In the genomic region with DNA sequence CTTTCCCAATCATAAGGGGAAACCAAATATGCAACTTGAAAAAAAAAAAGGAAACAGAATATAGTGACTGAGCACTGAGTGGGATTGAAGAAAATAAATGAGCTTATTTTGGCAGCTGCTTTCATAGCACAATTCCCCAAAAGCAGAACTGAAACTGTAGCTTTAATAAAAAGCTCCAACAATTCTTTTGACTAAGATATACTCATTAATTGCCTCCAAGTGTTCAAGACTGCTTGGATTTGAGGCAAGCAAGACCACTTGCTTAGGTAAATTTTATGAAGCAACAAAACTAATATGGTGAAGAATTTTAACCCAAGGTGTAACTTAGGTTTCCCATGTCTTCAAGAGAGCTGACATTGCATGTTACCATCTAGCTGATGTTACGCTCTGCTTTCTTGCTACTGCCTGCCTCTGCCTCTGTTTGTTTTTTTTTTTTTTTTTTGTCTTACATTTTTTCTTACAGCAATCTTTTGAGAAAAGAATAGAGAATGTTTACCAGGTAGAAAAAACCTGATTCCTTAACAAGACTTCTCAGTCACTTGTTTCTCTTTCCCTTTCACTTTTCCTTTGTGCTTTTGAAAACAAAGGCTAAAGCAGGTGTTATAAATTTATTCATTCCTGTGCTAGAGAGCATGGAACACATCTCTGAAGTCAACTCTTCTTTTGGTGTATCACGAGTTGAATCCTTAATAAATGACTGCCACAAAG, we compare ENCODE assay signal across 1 cellular context.
TF ChIP-seq lines count a peak whose summit lies in the region.

No MANE protein-coding gene starts in this region.

TF ChIP-seq in GM12878, 131 proteins besides CTCF, POLR2A, EP300 and RAD21 (continued from another document and continues in another):
- TF ChIP-seq, protein P1, sequence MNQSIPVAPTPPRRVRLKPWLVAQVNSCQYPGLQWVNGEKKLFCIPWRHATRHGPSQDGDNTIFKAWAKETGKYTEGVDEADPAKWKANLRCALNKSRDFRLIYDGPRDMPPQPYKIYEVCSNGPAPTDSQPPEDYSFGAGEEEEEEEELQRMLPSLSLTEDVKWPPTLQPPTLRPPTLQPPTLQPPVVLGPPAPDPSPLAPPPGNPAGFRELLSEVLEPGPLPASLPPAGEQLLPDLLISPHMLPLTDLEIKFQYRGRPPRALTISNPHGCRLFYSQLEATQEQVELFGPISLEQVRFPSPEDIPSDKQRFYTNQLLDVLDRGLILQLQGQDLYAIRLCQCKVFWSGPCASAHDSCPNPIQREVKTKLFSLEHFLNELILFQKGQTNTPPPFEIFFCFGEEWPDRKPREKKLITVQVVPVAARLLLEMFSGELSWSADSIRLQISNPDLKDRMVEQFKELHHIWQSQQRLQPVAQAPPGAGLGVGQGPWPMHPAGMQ (IDR thresholded peaks at IDR 0.05; ENCODE audit: borderline replicate concordance), result no peak
- TF ChIP-seq NFYA (IDR thresholded peaks at IDR 0.05; ENCODE audit: borderline replicate concordance, low read depth, low read length) (no peak), ASH2L (IDR thresholded peaks at IDR 0.05; ENCODE audit: borderline replicate concordance, low read depth) (no peak), ETV6 (conservative IDR thresholded peaks at IDR 0.05 in 1 of 2, IDR thresholded peaks at IDR 0.05 in 1 of 2; ENCODE audit: borderline replicate concordance in 1 of 2, low read depth in 1 of 2) (peak in 1 of 2 experiments; percentile 49; a peak in 1 of 4 replicates), TCF12 (IDR thresholded peaks at IDR 0.05; ENCODE audit: low read depth, low read length) (peak; percentile 65; the same call in 1 of the 2 replicates), EGR1 (IDR thresholded peaks at IDR 0.05; ENCODE audit: borderline replicate concordance in 1 of 2, low read depth in 2 of 2, low read length in 2 of 2) (no peak), ZNF274 (IDR thresholded peaks at IDR 0.05; ENCODE audit: insufficient read depth, insufficient read length) (no peak), SMAD5 (IDR thresholded peaks at IDR 0.05; ENCODE audit: low read depth) (no peak), HCFC1 (IDR thresholded peaks at IDR 0.05; ENCODE audit: low read length) (no peak), DPF2 (IDR thresholded peaks at IDR 0.05) (peak; percentile 96), SMC3 (IDR thresholded peaks at IDR 0.05; ENCODE audit: borderline replicate concordance, low read length) (no peak), SMAD1 (IDR thresholded peaks at IDR 0.05; ENCODE audit: low read depth, partially characterized antibody) (no peak), IKZF2 (IDR thresholded peaks at IDR 0.05) (peak; percentile 92 to 95), FOXK2 (IDR thresholded peaks at IDR 0.05) (no peak), ATF7 (IDR thresholded peaks at IDR 0.05; ENCODE audit: low read depth) (peak; percentile 74), BACH1 (IDR thresholded peaks at IDR 0.05; ENCODE audit: borderline replicate concordance) (peak; percentile 77; the same call in 1 of the 2 replicates), RUNX3 (IDR thresholded peaks at IDR 0.05; ENCODE audit: low read length) (peak; percentile 74), SREBF2 (IDR thresholded peaks at IDR 0.05; ENCODE audit: low read length) (no peak), CREB1 (IDR thresholded peaks at IDR 0.05; ENCODE audit: low read depth) (0 out of 2 replicates have a peak, but pooled peaks have one; percentile 11), TCF3 (IDR thresholded peaks at IDR 0.05; ENCODE audit: borderline replicate concordance, insufficient read depth, low read depth, low read length) (no peak), CHD4 (IDR thresholded peaks at IDR 0.05) (no peak), SMARCA5 (IDR thresholded peaks at IDR 0.05) (no peak), SUZ12 (IDR thresholded peaks at IDR 0.05; ENCODE audit: unreplicated experiment) (no peak), SP1 (IDR thresholded peaks at IDR 0.05; ENCODE audit: low read depth, low read length) (peak; percentile 20), ZBED1 (IDR thresholded peaks at IDR 0.05; ENCODE audit: borderline replicate concordance) (peak; percentile 73; the same call in 1 of the 2 replicates), TCF7 (IDR thresholded peaks at IDR 0.05; ENCODE audit: borderline replicate concordance) (no peak), HDAC2 (IDR thresholded peaks at IDR 0.05) (no peak), SREBF1 (IDR thresholded peaks at IDR 0.05; ENCODE audit: low read length) (no peak)
- TF ChIP-seq, protein P2, sequence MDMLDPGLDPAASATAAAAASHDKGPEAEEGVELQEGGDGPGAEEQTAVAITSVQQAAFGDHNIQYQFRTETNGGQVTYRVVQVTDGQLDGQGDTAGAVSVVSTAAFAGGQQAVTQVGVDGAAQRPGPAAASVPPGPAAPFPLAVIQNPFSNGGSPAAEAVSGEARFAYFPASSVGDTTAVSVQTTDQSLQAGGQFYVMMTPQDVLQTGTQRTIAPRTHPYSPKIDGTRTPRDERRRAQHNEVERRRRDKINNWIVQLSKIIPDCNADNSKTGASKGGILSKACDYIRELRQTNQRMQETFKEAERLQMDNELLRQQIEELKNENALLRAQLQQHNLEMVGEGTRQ (IDR thresholded peaks at IDR 0.05; ENCODE audit: borderline replicate concordance, low read depth, low read length), result no peak
- TF ChIP-seq, protein P3, sequence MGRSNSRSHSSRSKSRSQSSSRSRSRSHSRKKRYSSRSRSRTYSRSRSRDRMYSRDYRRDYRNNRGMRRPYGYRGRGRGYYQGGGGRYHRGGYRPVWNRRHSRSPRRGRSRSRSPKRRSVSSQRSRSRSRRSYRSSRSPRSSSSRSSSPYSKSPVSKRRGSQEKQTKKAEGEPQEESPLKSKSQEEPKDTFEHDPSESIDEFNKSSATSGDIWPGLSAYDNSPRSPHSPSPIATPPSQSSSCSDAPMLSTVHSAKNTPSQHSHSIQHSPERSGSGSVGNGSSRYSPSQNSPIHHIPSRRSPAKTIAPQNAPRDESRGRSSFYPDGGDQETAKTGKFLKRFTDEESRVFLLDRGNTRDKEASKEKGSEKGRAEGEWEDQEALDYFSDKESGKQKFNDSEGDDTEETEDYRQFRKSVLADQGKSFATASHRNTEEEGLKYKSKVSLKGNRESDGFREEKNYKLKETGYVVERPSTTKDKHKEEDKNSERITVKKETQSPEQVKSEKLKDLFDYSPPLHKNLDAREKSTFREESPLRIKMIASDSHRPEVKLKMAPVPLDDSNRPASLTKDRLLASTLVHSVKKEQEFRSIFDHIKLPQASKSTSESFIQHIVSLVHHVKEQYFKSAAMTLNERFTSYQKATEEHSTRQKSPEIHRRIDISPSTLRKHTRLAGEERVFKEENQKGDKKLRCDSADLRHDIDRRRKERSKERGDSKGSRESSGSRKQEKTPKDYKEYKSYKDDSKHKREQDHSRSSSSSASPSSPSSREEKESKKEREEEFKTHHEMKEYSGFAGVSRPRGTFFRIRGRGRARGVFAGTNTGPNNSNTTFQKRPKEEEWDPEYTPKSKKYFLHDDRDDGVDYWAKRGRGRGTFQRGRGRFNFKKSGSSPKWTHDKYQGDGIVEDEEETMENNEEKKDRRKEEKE (IDR thresholded peaks at IDR 0.05), result no peak
- TF ChIP-seq, protein P4, sequence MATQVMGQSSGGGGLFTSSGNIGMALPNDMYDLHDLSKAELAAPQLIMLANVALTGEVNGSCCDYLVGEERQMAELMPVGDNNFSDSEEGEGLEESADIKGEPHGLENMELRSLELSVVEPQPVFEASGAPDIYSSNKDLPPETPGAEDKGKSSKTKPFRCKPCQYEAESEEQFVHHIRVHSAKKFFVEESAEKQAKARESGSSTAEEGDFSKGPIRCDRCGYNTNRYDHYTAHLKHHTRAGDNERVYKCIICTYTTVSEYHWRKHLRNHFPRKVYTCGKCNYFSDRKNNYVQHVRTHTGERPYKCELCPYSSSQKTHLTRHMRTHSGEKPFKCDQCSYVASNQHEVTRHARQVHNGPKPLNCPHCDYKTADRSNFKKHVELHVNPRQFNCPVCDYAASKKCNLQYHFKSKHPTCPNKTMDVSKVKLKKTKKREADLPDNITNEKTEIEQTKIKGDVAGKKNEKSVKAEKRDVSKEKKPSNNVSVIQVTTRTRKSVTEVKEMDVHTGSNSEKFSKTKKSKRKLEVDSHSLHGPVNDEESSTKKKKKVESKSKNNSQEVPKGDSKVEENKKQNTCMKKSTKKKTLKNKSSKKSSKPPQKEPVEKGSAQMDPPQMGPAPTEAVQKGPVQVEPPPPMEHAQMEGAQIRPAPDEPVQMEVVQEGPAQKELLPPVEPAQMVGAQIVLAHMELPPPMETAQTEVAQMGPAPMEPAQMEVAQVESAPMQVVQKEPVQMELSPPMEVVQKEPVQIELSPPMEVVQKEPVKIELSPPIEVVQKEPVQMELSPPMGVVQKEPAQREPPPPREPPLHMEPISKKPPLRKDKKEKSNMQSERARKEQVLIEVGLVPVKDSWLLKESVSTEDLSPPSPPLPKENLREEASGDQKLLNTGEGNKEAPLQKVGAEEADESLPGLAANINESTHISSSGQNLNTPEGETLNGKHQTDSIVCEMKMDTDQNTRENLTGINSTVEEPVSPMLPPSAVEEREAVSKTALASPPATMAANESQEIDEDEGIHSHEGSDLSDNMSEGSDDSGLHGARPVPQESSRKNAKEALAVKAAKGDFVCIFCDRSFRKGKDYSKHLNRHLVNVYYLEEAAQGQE (IDR thresholded peaks at IDR 0.05; ENCODE audit: low read depth, low read length), result no peak
- TF ChIP-seq, protein P5, sequence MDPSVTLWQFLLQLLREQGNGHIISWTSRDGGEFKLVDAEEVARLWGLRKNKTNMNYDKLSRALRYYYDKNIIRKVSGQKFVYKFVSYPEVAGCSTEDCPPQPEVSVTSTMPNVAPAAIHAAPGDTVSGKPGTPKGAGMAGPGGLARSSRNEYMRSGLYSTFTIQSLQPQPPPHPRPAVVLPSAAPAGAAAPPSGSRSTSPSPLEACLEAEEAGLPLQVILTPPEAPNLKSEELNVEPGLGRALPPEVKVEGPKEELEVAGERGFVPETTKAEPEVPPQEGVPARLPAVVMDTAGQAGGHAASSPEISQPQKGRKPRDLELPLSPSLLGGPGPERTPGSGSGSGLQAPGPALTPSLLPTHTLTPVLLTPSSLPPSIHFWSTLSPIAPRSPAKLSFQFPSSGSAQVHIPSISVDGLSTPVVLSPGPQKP (IDR thresholded peaks at IDR 0.05; ENCODE audit: low read depth, low read length), result no peak
- TF ChIP-seq, protein P6, sequence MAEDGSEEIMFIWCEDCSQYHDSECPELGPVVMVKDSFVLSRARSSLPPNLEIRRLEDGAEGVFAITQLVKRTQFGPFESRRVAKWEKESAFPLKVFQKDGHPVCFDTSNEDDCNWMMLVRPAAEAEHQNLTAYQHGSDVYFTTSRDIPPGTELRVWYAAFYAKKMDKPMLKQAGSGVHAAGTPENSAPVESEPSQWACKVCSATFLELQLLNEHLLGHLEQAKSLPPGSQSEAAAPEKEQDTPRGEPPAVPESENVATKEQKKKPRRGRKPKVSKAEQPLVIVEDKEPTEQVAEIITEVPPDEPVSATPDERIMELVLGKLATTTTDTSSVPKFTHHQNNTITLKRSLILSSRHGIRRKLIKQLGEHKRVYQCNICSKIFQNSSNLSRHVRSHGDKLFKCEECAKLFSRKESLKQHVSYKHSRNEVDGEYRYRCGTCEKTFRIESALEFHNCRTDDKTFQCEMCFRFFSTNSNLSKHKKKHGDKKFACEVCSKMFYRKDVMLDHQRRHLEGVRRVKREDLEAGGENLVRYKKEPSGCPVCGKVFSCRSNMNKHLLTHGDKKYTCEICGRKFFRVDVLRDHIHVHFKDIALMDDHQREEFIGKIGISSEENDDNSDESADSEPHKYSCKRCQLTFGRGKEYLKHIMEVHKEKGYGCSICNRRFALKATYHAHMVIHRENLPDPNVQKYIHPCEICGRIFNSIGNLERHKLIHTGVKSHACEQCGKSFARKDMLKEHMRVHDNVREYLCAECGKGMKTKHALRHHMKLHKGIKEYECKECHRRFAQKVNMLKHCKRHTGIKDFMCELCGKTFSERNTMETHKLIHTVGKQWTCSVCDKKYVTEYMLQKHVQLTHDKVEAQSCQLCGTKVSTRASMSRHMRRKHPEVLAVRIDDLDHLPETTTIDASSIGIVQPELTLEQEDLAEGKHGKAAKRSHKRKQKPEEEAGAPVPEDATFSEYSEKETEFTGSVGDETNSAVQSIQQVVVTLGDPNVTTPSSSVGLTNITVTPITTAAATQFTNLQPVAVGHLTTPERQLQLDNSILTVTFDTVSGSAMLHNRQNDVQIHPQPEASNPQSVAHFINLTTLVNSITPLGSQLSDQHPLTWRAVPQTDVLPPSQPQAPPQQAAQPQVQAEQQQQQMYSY (CRISPR knock-in tag; IDR thresholded peaks at IDR 0.05), result no peak
- TF ChIP-seq, protein P7, sequence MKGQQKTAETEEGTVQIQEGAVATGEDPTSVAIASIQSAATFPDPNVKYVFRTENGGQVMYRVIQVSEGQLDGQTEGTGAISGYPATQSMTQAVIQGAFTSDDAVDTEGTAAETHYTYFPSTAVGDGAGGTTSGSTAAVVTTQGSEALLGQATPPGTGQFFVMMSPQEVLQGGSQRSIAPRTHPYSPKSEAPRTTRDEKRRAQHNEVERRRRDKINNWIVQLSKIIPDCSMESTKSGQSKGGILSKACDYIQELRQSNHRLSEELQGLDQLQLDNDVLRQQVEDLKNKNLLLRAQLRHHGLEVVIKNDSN (IDR thresholded peaks at IDR 0.05; ENCODE audit: borderline replicate concordance, extremely low read length, insufficient read depth, low read depth, low read length), result no peak
- TF ChIP-seq, protein P8, sequence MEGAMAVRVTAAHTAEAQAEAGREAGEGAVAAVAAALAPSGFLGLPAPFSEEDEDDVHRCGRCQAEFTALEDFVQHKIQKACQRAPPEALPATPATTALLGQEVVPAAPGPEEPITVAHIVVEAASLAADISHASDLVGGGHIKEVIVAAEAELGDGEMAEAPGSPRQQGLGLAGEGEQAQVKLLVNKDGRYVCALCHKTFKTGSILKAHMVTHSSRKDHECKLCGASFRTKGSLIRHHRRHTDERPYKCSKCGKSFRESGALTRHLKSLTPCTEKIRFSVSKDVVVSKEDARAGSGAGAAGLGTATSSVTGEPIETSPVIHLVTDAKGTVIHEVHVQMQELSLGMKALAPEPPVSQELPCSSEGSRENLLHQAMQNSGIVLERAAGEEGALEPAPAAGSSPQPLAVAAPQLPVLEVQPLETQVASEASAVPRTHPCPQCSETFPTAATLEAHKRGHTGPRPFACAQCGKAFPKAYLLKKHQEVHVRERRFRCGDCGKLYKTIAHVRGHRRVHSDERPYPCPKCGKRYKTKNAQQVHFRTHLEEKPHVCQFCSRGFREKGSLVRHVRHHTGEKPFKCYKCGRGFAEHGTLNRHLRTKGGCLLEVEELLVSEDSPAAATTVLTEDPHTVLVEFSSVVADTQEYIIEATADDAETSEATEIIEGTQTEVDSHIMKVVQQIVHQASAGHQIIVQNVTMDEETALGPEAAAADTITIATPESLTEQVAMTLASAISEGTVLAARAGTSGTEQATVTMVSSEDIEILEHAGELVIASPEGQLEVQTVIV (IDR thresholded peaks at IDR 0.05; ENCODE audit: borderline replicate concordance, partially characterized antibody), result no peak
- TF ChIP-seq, protein P9, sequence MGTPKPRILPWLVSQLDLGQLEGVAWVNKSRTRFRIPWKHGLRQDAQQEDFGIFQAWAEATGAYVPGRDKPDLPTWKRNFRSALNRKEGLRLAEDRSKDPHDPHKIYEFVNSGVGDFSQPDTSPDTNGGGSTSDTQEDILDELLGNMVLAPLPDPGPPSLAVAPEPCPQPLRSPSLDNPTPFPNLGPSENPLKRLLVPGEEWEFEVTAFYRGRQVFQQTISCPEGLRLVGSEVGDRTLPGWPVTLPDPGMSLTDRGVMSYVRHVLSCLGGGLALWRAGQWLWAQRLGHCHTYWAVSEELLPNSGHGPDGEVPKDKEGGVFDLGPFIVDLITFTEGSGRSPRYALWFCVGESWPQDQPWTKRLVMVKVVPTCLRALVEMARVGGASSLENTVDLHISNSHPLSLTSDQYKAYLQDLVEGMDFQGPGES (IDR thresholded peaks at IDR 0.05), result no peak
